1 cellular context compared by ENCODE assay signal in genomic region chr9:134884492-134884891, GRCh38.
TF ChIP-seq lines count a peak whose summit lies in the region.

No MANE protein-coding gene starts in this region.

TF ChIP-seq in H1, 55 proteins besides CTCF, POLR2A, EP300 and RAD21:
- no peak for TF ChIP-seq TCF12 (IDR thresholded peaks at IDR 0.05; ENCODE audit: low read depth, low read length)
- TF ChIP-seq SRF (IDR thresholded peaks at IDR 0.05; ENCODE audit: low read depth, low read length), result no peak
- no peak for TF ChIP-seq SP1 (IDR thresholded peaks at IDR 0.05; ENCODE audit: low read depth, low read length)
- no peak for TF ChIP-seq SP2 (IDR thresholded peaks at IDR 0.05; ENCODE audit: low read length)
- TF ChIP-seq SUZ12 (IDR thresholded peaks at IDR 0.05; ENCODE audit: low read length), result no peak
- TF ChIP-seq TEAD4 (IDR thresholded peaks at IDR 0.05; ENCODE audit: low read depth, low read length), result no peak
- TF ChIP-seq MAFK (IDR thresholded peaks at IDR 0.05; ENCODE audit: low read depth, low read length), result no peak
- TF ChIP-seq SAP30 (IDR thresholded peaks at IDR 0.05; ENCODE audit: insufficient read depth, insufficient replicate concordance, low read length), result no peak
TF ChIP-seq in H1: peak in this region for 0.
